ENCODE assay signal across 9 cellular contexts in the genomic region with DNA sequence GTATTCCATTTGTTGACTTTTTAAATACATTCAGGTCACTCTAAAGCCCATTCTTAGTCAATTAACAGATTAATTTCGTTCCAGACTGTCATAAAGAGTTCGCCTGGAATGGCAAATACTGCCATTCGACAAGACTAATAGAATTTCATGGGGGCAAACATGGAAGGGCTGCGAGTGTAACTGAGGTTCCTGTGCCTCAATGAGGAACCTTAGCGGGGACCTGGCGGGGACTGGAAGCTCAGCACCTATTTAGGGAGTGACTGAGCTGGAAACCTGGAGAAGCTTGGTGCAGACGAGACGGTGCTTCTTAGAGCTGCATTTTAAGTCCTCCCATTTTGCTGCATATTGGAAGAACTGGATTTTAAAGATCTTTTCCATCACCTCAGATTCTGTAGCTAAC. TPM values are rescaled to one million over a fixed set of nuclear protein-coding genes. Genes with fewer than 3 reads are reported as not detected.
A peak's percentile ranks its signal among the peaks of the same experiment; 100 is the strongest.
DNase-seq lines count a peak whose midpoint lies in the region; TF ChIP-seq lines count a peak whose summit lies in the region.
"Had no signal": no experiment of that assay in that cellular context is flagged by ENCODE, and none has a peak within 500 bp of the region (broad histone marks: within the 10 kb centered on the region; RNA-seq: fewer than 3 reads in every experiment).

No MANE protein-coding gene starts in this region.

- no peaks in the 10 kb centered on the region for H3K36me3 ChIP-seq in Peyer's patch
- H3K36me3 ChIP-seq in esophagus squamous epithelium = no peaks in the 10 kb centered on the region
- H3K36me3 ChIP-seq in osteoblast (ENCODE audit: insufficient read depth, low read length) = peaks cover 19% of the 10 kb centered on the region

- peak overlapping the region; percentile 36 for H2AFZ ChIP-seq in osteoblast (ENCODE audit: low read length)

- peaks cover 50% of the 10 kb centered on the region for H3K79me2 ChIP-seq in osteoblast (ENCODE audit: insufficient read depth, low read length)

- in situ Hi-C loops in Caki2 (cut with HindIII; ENCODE audit: low pct_unique_long_range_greater_than_20kb, low sequenced_read_pairs) = no loop called here

- no peak for TF ChIP-seq POLR2A in Peyer's patch (IDR thresholded peaks at IDR 0.05)
- TF ChIP-seq POLR2A in esophagus squamous epithelium (IDR thresholded peaks at IDR 0.05) = no peak
- no peak for TF ChIP-seq POLR2A in erythroblast (IDR thresholded peaks at IDR 0.05; ENCODE audit: low read length)

- H3K27me3 ChIP-seq in Peyer's patch (peaks cover 0 to 19% of the 10 kb centered on the region in 2 donors), esophagus squamous epithelium (peaks cover 0 to 89% (median 13%) of the 10 kb centered on the region in 4 donors), osteoblast (ENCODE audit: insufficient read depth, low read length) (peaks cover 8% of the 10 kb centered on the region)

- WGBS in esophagus squamous epithelium, 2 donors = 38 to 43% methylated on average over 8 of the region's 8 CpGs

- peak overlapping the region; percentile 54 to 73 (median 65) for H3K27ac ChIP-seq in Peyer's patch
- H3K27ac ChIP-seq in esophagus squamous epithelium = peak overlapping the region; percentile 32 to 82 (median 74)
- H3K27ac ChIP-seq in osteoblast (ENCODE audit: low read depth, low read length) = peak overlapping the region; percentile 98

- peak overlapping the region in 3 of 4 donors; percentile 36 to 53 (median 47) for H3K4me3 ChIP-seq in Peyer's patch
- H3K4me3 ChIP-seq in esophagus squamous epithelium = peak overlapping the region in 3 of 4 donors; percentile 43 to 69 (median 45)
- peak overlapping the region; percentile 89 for H3K4me3 ChIP-seq in osteoblast (ENCODE audit: insufficient read depth, low read length)

- H4K20me1 ChIP-seq in osteoblast (ENCODE audit: insufficient read depth, low read length) = peaks cover 3% of the 10 kb centered on the region

- intact Hi-C loops in esophagus squamous epithelium (cut with DNase I) = no loop called here

- H3K9me3 ChIP-seq in Peyer's patch (no peaks in the 10 kb centered on the region), esophagus squamous epithelium (no peaks in the 10 kb centered on the region), osteoblast (ENCODE audit: low read depth, low read length) (no peaks in the 10 kb centered on the region)

- peak; percentile 45 for DNase-seq in Caki2 (ENCODE audit: low read depth)
- no peak for DNase-seq in Peyer's patch
- DNase-seq in esophagus squamous epithelium (lab: John Stamatoyannopoulos, UW) = no peak
- no peak for DNase-seq in osteoblast (ENCODE audit: insufficient read length, low spot score, missing footprints)
- no peak for DNase-seq in erythroblast (lab: John Stamatoyannopoulos, UW)
- DNase-seq in activated CD4-positive, CD25-positive, alpha-beta regulatory T cell (lab: John Stamatoyannopoulos, UW) = no peak
- no peak for DNase-seq in COLO829 (ENCODE audit: low spot score)
- DNase-seq in SIG-M5 treated with dmso at 0.1 percent for 504 hours (lab: John Stamatoyannopoulos, UW; ENCODE audit: unreplicated experiment) = no peak
- DNase-seq: NCI-H187 treated with DMSO at 0.1 percent for 48 hours had no signal

- no peak for TF ChIP-seq CTCF in Peyer's patch (IDR thresholded peaks at IDR 0.05)
- no peak for TF ChIP-seq CTCF in esophagus squamous epithelium (IDR thresholded peaks at IDR 0.05)
- TF ChIP-seq CTCF in osteoblast (IDR thresholded peaks at IDR 0.05; ENCODE audit: extremely low read depth, low read depth, low read length) = no peak

- H3K4me1 ChIP-seq in Peyer's patch (peaks cover 0 to 26% (median 4%) of the 10 kb centered on the region in 4 donors), esophagus squamous epithelium (peaks cover 20 to 46% (median 20%) of the 10 kb centered on the region in 3 donors), osteoblast (ENCODE audit: insufficient read depth, low read length) (peaks cover 26% of the 10 kb centered on the region)

- H3K4me2 ChIP-seq in osteoblast (ENCODE audit: insufficient read depth, low read length) = peak overlapping the region; percentile 92

RNA-seq across cellular contexts. Expression of a gene that starts 3.4 kb away (rescaled TPM):
- 114 and 132 TPM in 2 replicates for total RNA-seq in Caki2 (2014; rRNA removed; shearing (Covaris generic); ENCODE audit: low replicate concordance)
- total RNA-seq in Peyer's patch = 10 to 100 TPM; 10.5 to 40.4 (median 16.6) TPM
- 10 to 100 TPM in 1 of 4 donors, 1 to 10 TPM in 2, under 1 TPM in 1; 0.30 to 36.1 (median 7.2) TPM for total RNA-seq in esophagus squamous epithelium
- 543 and 658 TPM in 2 replicates for total RNA-seq in osteoblast
